Comparison of ENCODE assay signal across 10 cellular contexts in genomic region chr2:60446413-60447358, GRCh38.
A peak's percentile ranks its signal among the peaks of the same experiment; 100 is the strongest.
DNase-seq lines count a peak whose midpoint lies in the region; ATAC-seq and TF ChIP-seq lines count a peak whose summit lies in the region.
"Had no signal": no experiment of that assay in that cellular context is flagged by ENCODE, and none has a peak within 500 bp of the region (broad histone marks: within the 10 kb centered on the region; RNA-seq: fewer than 3 reads in every experiment).

No MANE protein-coding gene starts in this region.

- H3K27ac Mint-ChIP-seq in mesothelial cell of epicardium: peak overlapping the region; percentile 10
- H3K27ac Mint-ChIP-seq in type B pancreatic cell: no peak overlapping the region

- TF ChIP-seq CTCF in mesothelial cell of epicardium (IDR thresholded peaks at IDR 0.05; ENCODE audit: unreplicated experiment): no peak
- TF ChIP-seq CTCF in type B pancreatic cell (conservative IDR thresholded peaks at IDR 0.05): no peak

- H3K4me1 Mint-ChIP-seq in mesothelial cell of epicardium: peaks cover 15% of the 10 kb centered on the region
- peaks cover 29% of the 10 kb centered on the region for H3K4me1 Mint-ChIP-seq in type B pancreatic cell (ENCODE audit: unreplicated experiment)

- H3K36me3 Mint-ChIP-seq in mesothelial cell of epicardium (no peaks in the 10 kb centered on the region), type B pancreatic cell (no peaks in the 10 kb centered on the region)

- H3K27me3 Mint-ChIP-seq in mesothelial cell of epicardium (ENCODE audit: low read depth) (no peaks in the 10 kb centered on the region), type B pancreatic cell (no peaks in the 10 kb centered on the region)

- DNase-seq in mesothelial cell of epicardium (ENCODE audit: low spot score in 2 of 2, unreplicated experiment in 2 of 2) (no peak), NCI-H226 (no peak), type B pancreatic cell (ENCODE audit: extremely low spot score, unreplicated experiment) (no peak), occipital lobe (lab: John Stamatoyannopoulos, UW) (no peak), COLO829 (ENCODE audit: low spot score) (no peak)
- DNase-seq: NCI-H1930, stomach had no signal

- H3K4me3 Mint-ChIP-seq in mesothelial cell of epicardium: no peak overlapping the region
- H3K4me3 Mint-ChIP-seq in type B pancreatic cell: no peak overlapping the region

- ATAC-seq in GM18873 (IDR thresholded peaks at IDR 0.05; ENCODE audit: low FRiP score, unreplicated experiment) (peak; percentile 95), GM21717 (IDR thresholded peaks at IDR 0.05; ENCODE audit: unreplicated experiment) (peak; percentile 84), HG03442 (IDR thresholded peaks at IDR 0.05; ENCODE audit: unreplicated experiment) (peak; percentile 81)

- no peaks in the 10 kb centered on the region for H3K9me3 Mint-ChIP-seq in mesothelial cell of epicardium
- no peaks in the 10 kb centered on the region for H3K9me3 Mint-ChIP-seq in type B pancreatic cell
